Comparison of ENCODE assay signal across 21 cellular contexts in genomic region chr2:222535477-222535876, GRCh38.
"Had no signal": no experiment of that assay in that cellular context is flagged by ENCODE, and none has a peak within 500 bp of the region (broad histone marks: within the 10 kb centered on the region; RNA-seq: fewer than 3 reads in every experiment).

No MANE protein-coding gene starts in this region.

- ATAC-seq: activated CD4-positive, alpha-beta T cell treated with anti-CD3 and anti-CD28 coated beads for 36 hours; effector memory CD8-positive, alpha-beta T cell; heart right ventricle; mucosa of descending colon; psoas muscle; right lobe of liver; stimulated activated effector memory CD8-positive, alpha-beta T cell treated with anti-CD3 and anti-CD28 coated beads, Interleukin-12 subunit alpha, Interleukin-12 subunit beta, amount 100 ng/mL, for 72 hours; upper lobe of right lung had no signal

- H3K4me1 Mint-ChIP-seq: activated CD4-positive, alpha-beta T cell treated with anti-CD3 and anti-CD28 coated beads for 36 hours; activated naive CD4-positive, alpha-beta T cell treated with anti-CD3 and anti-CD28 coated beads, Interleukin-2, amount 50 U/mL, for 24 hours; immature natural killer cell; naive B cell; stimulated activated effector memory CD8-positive, alpha-beta T cell treated with anti-CD3 and anti-CD28 coated beads, Interleukin-12 subunit alpha, Interleukin-12 subunit beta, amount 100 ng/mL, for 72 hours had no signal

- H3K36me3 Mint-ChIP-seq: activated naive CD4-positive, alpha-beta T cell treated with anti-CD3 and anti-CD28 coated beads, Interleukin-2, amount 50 U/mL, for 24 hours; immature natural killer cell; naive B cell had no signal

- H3K4me3 Mint-ChIP-seq: activated CD4-positive, alpha-beta T cell treated with anti-CD3 and anti-CD28 coated beads for 36 hours; activated naive CD4-positive, alpha-beta T cell treated with anti-CD3 and anti-CD28 coated beads, Interleukin-2, amount 50 U/mL, for 24 hours; effector memory CD8-positive, alpha-beta T cell; immature natural killer cell; naive B cell; neural crest cell; stimulated activated effector memory CD8-positive, alpha-beta T cell treated with anti-CD3 and anti-CD28 coated beads, Interleukin-12 subunit alpha, Interleukin-12 subunit beta, amount 100 ng/mL, for 72 hours had no signal

- DNase-seq: activated CD4-positive, alpha-beta T cell treated with anti-CD3 and anti-CD28 coated beads for 36 hours; activated CD4-positive, alpha-beta T cell treated with anti-CD3 and anti-CD28 coated beads, Interleukin-2, amount 50 U/mL, for 48 hours; activated gamma-delta T cell; effector memory CD8-positive, alpha-beta T cell; esophagus squamous epithelium; heart right ventricle; immature natural killer cell; mesenchymal stem cell; mucosa of descending colon; naive B cell; ovary; psoas muscle; right lobe of liver; small intestine; stimulated activated CD4-positive, alpha-beta T cell treated with anti-CD3 and anti-CD28 coated beads, Interleukin-4, amount 100 ng/mL, for 1 hour; T-helper 2 cell; upper lobe of right lung had no signal

- H3K9me3 ChIP-seq: esophagus squamous epithelium, heart right ventricle, mucosa of descending colon, ovary, psoas muscle, right lobe of liver, thoracic aorta, upper lobe of right lung had no signal

- H3K36me3 ChIP-seq: heart right ventricle, ovary, right lobe of liver, thoracic aorta, upper lobe of right lung had no signal

- H3K27me3 ChIP-seq: esophagus squamous epithelium, ovary, right lobe of liver, upper lobe of right lung had no signal

- H3K9me3 Mint-ChIP-seq: activated naive CD4-positive, alpha-beta T cell treated with anti-CD3 and anti-CD28 coated beads, Interleukin-2, amount 50 U/mL, for 24 hours; effector memory CD8-positive, alpha-beta T cell; naive B cell; stimulated activated effector memory CD8-positive, alpha-beta T cell treated with anti-CD3 and anti-CD28 coated beads, Interleukin-12 subunit alpha, Interleukin-12 subunit beta, amount 100 ng/mL, for 72 hours had no signal

- H3K27ac ChIP-seq: esophagus squamous epithelium, heart right ventricle, ovary, psoas muscle, right lobe of liver, thoracic aorta, upper lobe of right lung had no signal

- H3K27ac Mint-ChIP-seq: activated CD4-positive, alpha-beta T cell treated with anti-CD3 and anti-CD28 coated beads for 36 hours; activated naive CD4-positive, alpha-beta T cell treated with anti-CD3 and anti-CD28 coated beads, Interleukin-2, amount 50 U/mL, for 24 hours; effector memory CD8-positive, alpha-beta T cell; immature natural killer cell; naive B cell; stimulated activated effector memory CD8-positive, alpha-beta T cell treated with anti-CD3 and anti-CD28 coated beads, Interleukin-12 subunit alpha, Interleukin-12 subunit beta, amount 100 ng/mL, for 72 hours had no signal

- H3K4me3 ChIP-seq: esophagus squamous epithelium, heart right ventricle, mucosa of descending colon, ovary, psoas muscle, right lobe of liver, thoracic aorta, upper lobe of right lung had no signal
